22 cellular contexts compared by ENCODE assay signal in genomic region chr2:176063958-176064357, GRCh38. TPM values are rescaled to one million over a fixed set of nuclear protein-coding genes. Genes with fewer than 3 reads are reported as not detected.
DNase-seq lines count a peak whose midpoint lies in the region; ATAC-seq and TF ChIP-seq lines count a peak whose summit lies in the region.
"Had no signal": no experiment of that assay in that cellular context is flagged by ENCODE, and none has a peak within 500 bp of the region (broad histone marks: within the 10 kb centered on the region; RNA-seq: fewer than 3 reads in every experiment).

No MANE protein-coding gene starts in this region.

- intact Hi-C loops in vagina (cut with DNase I), result no loop called here

- no peak for TF ChIP-seq CTCF in vagina (IDR thresholded peaks at IDR 0.05)

- no peaks in the 10 kb centered on the region for H3K27me3 ChIP-seq in vagina

- in situ Hi-C loops in Caki2 (cut with HindIII; ENCODE audit: low pct_unique_long_range_greater_than_20kb, low sequenced_read_pairs), result no loop called here

- no peaks in the 10 kb centered on the region for H3K4me1 ChIP-seq in vagina
- H3K4me1 ChIP-seq: HAP-1 had no signal

- no peak overlapping the region for H3K4me3 ChIP-seq in vagina
- H3K4me3 ChIP-seq: esophagus squamous epithelium, HAP-1 had no signal

- H3K9me3 ChIP-seq in vagina, result no peaks in the 10 kb centered on the region
- H3K9me3 ChIP-seq: esophagus squamous epithelium, HAP-1 had no signal

- H3K27ac ChIP-seq in vagina, result no peak overlapping the region
- H3K27ac ChIP-seq: esophagus squamous epithelium had no signal

- DNase-seq in Caki2 (ENCODE audit: low read depth), result peak; percentile 17
- DNase-seq in DMS79 (lab: John Stamatoyannopoulos, UW), result peak; percentile 77
- peak; percentile 36 for DNase-seq in NCI-H1092 (lab: John Stamatoyannopoulos, UW)
- peak; percentile 99 for DNase-seq in NCI-H82 treated with DMSO at 0.1 percent for 48 hours (lab: John Stamatoyannopoulos, UW; ENCODE audit: unreplicated experiment)
- no peak for DNase-seq in vagina (ENCODE audit: extremely low spot score in 2 of 2)
- DNase-seq in KG1 (lab: John Stamatoyannopoulos, UW), result no peak
- DNase-seq: activated CD4-positive, CD25-positive, alpha-beta regulatory T cell treated with anti-CD3 and anti-CD28 coated beads, Interleukin-2, amount 50 U/mL, for 72 hours; activated CD8-positive, alpha-beta memory T cell treated with anti-CD3 and anti-CD28 coated beads, Interleukin-2, amount 50 U/mL, for 4 hours; AML-193; esophagus squamous epithelium; head of caudate nucleus; mesendoderm; nephron progenitor cell; stimulated activated CD4-positive, alpha-beta T cell treated with anti-CD3 and anti-CD28 coated beads, Interleukin-15, amount 100 ng/mL, for 24 hours; substantia nigra had no signal

- no peak for TF ChIP-seq POLR2A in vagina (IDR thresholded peaks at IDR 0.05)

- H3K36me3 ChIP-seq in vagina, result no peaks in the 10 kb centered on the region
- H3K36me3 ChIP-seq: esophagus squamous epithelium, HAP-1 had no signal

- no peak for ATAC-seq in HG03095 (IDR thresholded peaks at IDR 0.05; ENCODE audit: unreplicated experiment)
- no peak for ATAC-seq in HG02981 (IDR thresholded peaks at IDR 0.05; ENCODE audit: unreplicated experiment)
- ATAC-seq: HepG2, Right ventricle myocardium inferior had no signal

RNA-seq across cellular contexts. Expression of gene EVX2, which starts 19.8 kb away (rescaled TPM):
- not detected in 2 replicates for total RNA-seq in Caki2 (2014; rRNA removed; shearing (Covaris generic); ENCODE audit: low replicate concordance)
- 0.98 TPM for total RNA-seq in vagina
- total RNA-seq: Daoy, dermis microvascular lymphatic vessel endothelial cell, esophagus squamous epithelium, HepG2, Right ventricle myocardium inferior had no signal

RNA-seq across cellular contexts. Expression of gene HOXD13, which starts 28.6 kb away (rescaled TPM):
- not detected in 2 replicates for total RNA-seq in Caki2 (2014; rRNA removed; shearing (Covaris generic); ENCODE audit: low replicate concordance)
- 15.7 TPM for total RNA-seq in vagina
- total RNA-seq: dermis microvascular lymphatic vessel endothelial cell, esophagus squamous epithelium, HepG2, Right ventricle myocardium inferior had no signal

RNA-seq across cellular contexts. Expression of gene HOXD12, which starts 35.6 kb away (rescaled TPM):
- total RNA-seq in Caki2 (2014; rRNA removed; shearing (Covaris generic); ENCODE audit: low replicate concordance), result not detected in 2 replicates
- 1.7 TPM for total RNA-seq in vagina
- total RNA-seq: dermis microvascular lymphatic vessel endothelial cell, esophagus squamous epithelium, HepG2, Right ventricle myocardium inferior had no signal

RNA-seq across cellular contexts. Expression of gene HOXD11, which starts 43.1 kb away (rescaled TPM):
- total RNA-seq in Caki2 (2014; rRNA removed; shearing (Covaris generic); ENCODE audit: low replicate concordance), result 3.7 TPM in 1 of 2 replicates, not detected in the other
- total RNA-seq in vagina, result 19.4 TPM
- total RNA-seq: dermis microvascular lymphatic vessel endothelial cell, esophagus squamous epithelium, HepG2, Right ventricle myocardium inferior had no signal

RNA-seq across cellular contexts. Expression of gene HOXD10, which starts 52.6 kb away (rescaled TPM):
- 4.3 and 8.8 TPM in 2 replicates for total RNA-seq in Caki2 (2014; rRNA removed; shearing (Covaris generic); ENCODE audit: low replicate concordance)
- 19.6 TPM for total RNA-seq in vagina
- total RNA-seq: HepG2, Right ventricle myocardium inferior had no signal

Comparison
In these comparisons a context has a peak if more than half of its experiments do, and no peak if none do; other contexts are left out.
1. DNase-seq: peak in Caki2 (single experiment), DMS79 (single experiment), NCI-H1092 (single experiment) and NCI-H82 treated with DMSO at 0.1 percent for 48 hours (single experiment); none in vagina (0 of 2) and KG1 (single experiment).
2. RNA of gene HOXD13, which starts 28.6 kb away (total RNA-seq): 15.7 TPM in vagina (single experiment); not detected in Caki2; every median in the first group is over 10 times any median in the second.